ENCODE assay signal across 27 cellular contexts in the genomic region with DNA sequence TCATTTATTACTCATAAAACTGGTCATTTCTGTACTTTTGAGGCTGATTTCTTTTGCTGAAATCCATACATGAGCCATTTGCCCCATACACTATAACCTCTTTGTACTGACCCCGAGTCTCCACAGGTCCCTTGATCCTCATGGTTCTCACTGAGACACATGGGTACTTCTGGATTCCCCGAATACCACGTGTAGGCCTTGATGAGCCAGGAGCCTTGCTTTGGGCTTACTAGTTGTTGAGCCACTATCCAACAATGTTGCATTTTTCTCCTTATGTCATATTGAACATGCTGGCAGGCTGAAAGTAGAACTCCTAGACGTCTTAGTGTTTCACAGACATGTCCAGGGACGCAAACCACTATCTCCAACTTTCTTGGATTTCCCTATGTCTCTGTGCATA. TPM values are rescaled to one million over a fixed set of nuclear protein-coding genes. Genes with fewer than 3 reads are reported as not detected.
DNase-seq lines count a peak whose midpoint lies in the region; ATAC-seq, FAIRE-seq and TF ChIP-seq lines count a peak whose summit lies in the region.
"Had no signal": no experiment of that assay in that cellular context is flagged by ENCODE, and none has a peak within 500 bp of the region (broad histone marks: within the 10 kb centered on the region; RNA-seq: fewer than 3 reads in every experiment).

No MANE protein-coding gene starts in this region.

- no peaks in the 10 kb centered on the region for H3K36me3 ChIP-seq in K562 (ENCODE audit: control insufficient read depth, insufficient read depth, low read length)
- peaks cover 0 to 17% (median 0%) of the 10 kb centered on the region in 3 experiments for H3K36me3 ChIP-seq in naive thymus-derived CD4-positive, alpha-beta T cell (ENCODE audit: control insufficient read depth in 2 of 3, insufficient read depth in 3 of 3, low read length in 3 of 3)
- H3K36me3 ChIP-seq: BLaER1 had no signal

- intact Hi-C loops in natural killer cell (cut with micrococcal nuclease) (loop anchor here (5.0 kb wide), 2 partner anchors 51 to 514 kb away; no protein-coding TSS in a partner anchor), K562 (cut with micrococcal nuclease) (no loop called here)
- intact Hi-C loops in naive thymus-derived CD4-positive, alpha-beta T cell (cut with micrococcal nuclease): loop anchor here (5.0 to 10.0 kb wide), 4 partner anchors 49 to 994 kb away; a partner anchor contains a TSS

- H3K27me3 Mint-ChIP-seq in natural killer cell (ENCODE audit: low read depth in 2 of 2): no peaks in the 10 kb centered on the region
- H3K27me3 Mint-ChIP-seq in natural killer cell treated with Interleukin-12 subunit alpha and Interleukin-12 subunit beta and Interleukin-15 and Interleukin-18, amount 100 ng/mL, for 72 hours: no peaks in the 10 kb centered on the region
- peaks cover 0 to 3% (median 0%) of the 10 kb centered on the region in 5 donors for H3K27me3 Mint-ChIP-seq in naive thymus-derived CD4-positive, alpha-beta T cell

- H2AFZ ChIP-seq in K562 (ENCODE audit: low read depth, low read length): peak overlapping the region; percentile 3
- H2AFZ ChIP-seq: PC-9 had no signal

- no peak overlapping the region for H3K27ac ChIP-seq in K562 (ENCODE audit: extremely low read depth, low read depth, low read length)
- H3K27ac ChIP-seq in naive thymus-derived CD4-positive, alpha-beta T cell (ENCODE audit: low read depth, low read length): no peak overlapping the region
- H3K27ac ChIP-seq: BLaER1, SJSA1 had no signal

- DNase-seq in natural killer cell (no peak), K562 (ENCODE audit: extremely low read depth in 1 of 4, low spot score in 3 of 4) (no peak), NK-92 (lab: John Stamatoyannopoulos, UW; ENCODE audit: unreplicated experiment) (no peak), C1 segment of cervical spinal cord (lab: John Stamatoyannopoulos, UW) (no peak)
- no peak for DNase-seq in natural killer cell treated with Interleukin-12 subunit alpha and Interleukin-12 subunit beta and Interleukin-15 and Interleukin-18, amount 100 ng/mL, for 72 hours (ENCODE audit: low spot score)
- DNase-seq in naive thymus-derived CD4-positive, alpha-beta T cell: no peak
- DNase-seq in effector CD4-positive, alpha-beta T cell: no peak
- DNase-seq: CD8-positive, alpha-beta T cell; DMS 273 treated with DMSO at 0.1 percent for 48 hours; DMS79; EL; GDM1; Kasumi-1; NCI-H1092 treated with DMSO at 0.1 percent for 48 hours; NCI-H1436; NCI-H187; NCI-H446; NCI-H524 treated with DMSO at 0.1 percent for 48 hours; NCI-H774; PC-9; Right ventricle myocardium superior; RPMI8226 had no signal

- H4K20me1 ChIP-seq in K562 (replicated peaks; ENCODE audit: control insufficient read depth, insufficient read depth, low read length): no peaks in the 10 kb centered on the region

- no peak for ATAC-seq in natural killer cell
- no peak for ATAC-seq in natural killer cell treated with Interleukin-12 subunit alpha and Interleukin-12 subunit beta and Interleukin-15 and Interleukin-18, amount 100 ng/mL, for 72 hours
- no peak for ATAC-seq in K562
- no peak for ATAC-seq in naive thymus-derived CD4-positive, alpha-beta T cell
- ATAC-seq in GM19455 (IDR thresholded peaks at IDR 0.05; ENCODE audit: unreplicated experiment): no peak
- ATAC-seq: CD8-positive, alpha-beta T cell; GM12878; HCT116 had no signal

- peaks cover 24% of the 10 kb centered on the region for H3K79me2 ChIP-seq in K562 (ENCODE audit: control insufficient read depth, insufficient read depth, low read length)

- TF ChIP-seq POLR2A in K562 (conservative IDR thresholded peaks at IDR 0.05): no peak

- H3K4me3 Mint-ChIP-seq in natural killer cell: peak overlapping the region; percentile 49
- H3K4me3 Mint-ChIP-seq in natural killer cell treated with Interleukin-12 subunit alpha and Interleukin-12 subunit beta and Interleukin-15 and Interleukin-18, amount 100 ng/mL, for 72 hours: no peak overlapping the region
- H3K4me3 Mint-ChIP-seq in naive thymus-derived CD4-positive, alpha-beta T cell: peak overlapping the region in 1 of 10 donors; percentile 30
- H3K4me3 Mint-ChIP-seq: CD8-positive, alpha-beta T cell had no signal

- CTCF ChIA-PET in K562 (lab: Yijun Ruan, JAX; ENCODE audit: low intra/inter-chr PET ratio): no interaction called here
- CTCF ChIA-PET in naive thymus-derived CD4-positive, alpha-beta T cell (lab: Charles Lee): interaction anchor here (0.6 kb wide), 1 partner anchor 549 kb away, joined by 3 read pairs; no protein-coding TSS in a partner anchor

- H3K9me1 ChIP-seq in K562 (ENCODE audit: control insufficient read depth, insufficient read depth, low read length): no peaks in the 10 kb centered on the region

- TF ChIP-seq CTCF in natural killer cell (IDR thresholded peaks at IDR 0.05) (no peak), K562 (IDR thresholded peaks at IDR 0.05 in 2 of 3, conservative IDR thresholded peaks at IDR 0.05 in 1 of 3; ENCODE audit: insufficient read depth in 2 of 3, low read depth in 1 of 3, low read length in 3 of 3) (no peak)

- in situ Hi-C loops in K562 (cut with MboI): no loop called here

- peaks cover 0 to 10% of the 10 kb centered on the region in 2 experiments; a peak in 3 of 5 replicates for H3K4me1 ChIP-seq in K562 (replicated peaks in 1 of 2; ENCODE audit: control insufficient read depth in 2 of 2, insufficient read depth in 2 of 2, low read length in 2 of 2)
- H3K4me1 ChIP-seq in naive thymus-derived CD4-positive, alpha-beta T cell (ENCODE audit: control insufficient read depth in 2 of 2, insufficient read depth in 2 of 2, low read length in 2 of 2): peaks cover 8 to 11% of the 10 kb centered on the region in 2 donors

- peaks cover 23 to 26% of the 10 kb centered on the region in 2 donors for H3K4me1 Mint-ChIP-seq in natural killer cell
- H3K4me1 Mint-ChIP-seq in natural killer cell treated with Interleukin-12 subunit alpha and Interleukin-12 subunit beta and Interleukin-15 and Interleukin-18, amount 100 ng/mL, for 72 hours (ENCODE audit: low read depth in 2 of 2): peaks cover 15 to 22% of the 10 kb centered on the region in 2 donors
- peaks cover 12 to 32% (median 28%) of the 10 kb centered on the region in 7 donors for H3K4me1 Mint-ChIP-seq in naive thymus-derived CD4-positive, alpha-beta T cell

- no peak for TF ChIP-seq EP300 in K562 (IDR thresholded peaks at IDR 0.05; ENCODE audit: low read length)

- no peaks in the 10 kb centered on the region for H3K27me3 ChIP-seq in K562 (ENCODE audit: control insufficient read depth in 2 of 2, insufficient read depth in 2 of 2, low read length in 2 of 2)
- no peaks in the 10 kb centered on the region for H3K27me3 ChIP-seq in naive thymus-derived CD4-positive, alpha-beta T cell (ENCODE audit: control insufficient read depth in 2 of 2, insufficient read depth in 2 of 2, low read length in 2 of 2)
- H3K27me3 ChIP-seq: BLaER1, SJSA1 had no signal

- H3K9me3 ChIP-seq in K562 (replicated peaks; ENCODE audit: control insufficient read depth, insufficient read depth, low read depth, low read length): no peaks in the 10 kb centered on the region
- H3K9me3 ChIP-seq in naive thymus-derived CD4-positive, alpha-beta T cell (ENCODE audit: control insufficient read depth in 2 of 3, low read length in 3 of 3): no peaks in the 10 kb centered on the region
- H3K9me3 ChIP-seq: BLaER1, SJSA1 had no signal

- FAIRE-seq in K562 (lab: Jason Lieb, UNC): no peak
- FAIRE-seq: GM12878 had no signal

- WGBS in K562 (ENCODE audit: insufficient coverage, low coverage, missing lambda C conversion rate): 76% methylated on average over 5 of the region's 5 CpGs

- no peak overlapping the region for H3K4me2 ChIP-seq in K562 (ENCODE audit: insufficient read depth, low read length)

- no peaks in the 10 kb centered on the region for H3K36me3 Mint-ChIP-seq in natural killer cell
- peaks cover 6% of the 10 kb centered on the region for H3K36me3 Mint-ChIP-seq in natural killer cell treated with Interleukin-12 subunit alpha and Interleukin-12 subunit beta and Interleukin-15 and Interleukin-18, amount 100 ng/mL, for 72 hours
- peaks cover 0 to 8% (median 0%) of the 10 kb centered on the region in 5 donors for H3K36me3 Mint-ChIP-seq in naive thymus-derived CD4-positive, alpha-beta T cell

- no TSS peak for BruUV-seq in K562 (replicated peaks; lab: Mats Ljungman, UMichigan)

- H3K9ac ChIP-seq in K562 (ENCODE audit: insufficient read depth in 1 of 2, low read depth in 2 of 2, low read length in 2 of 2): no peak overlapping the region
- H3K9ac ChIP-seq: BLaER1 had no signal

- H3K27ac Mint-ChIP-seq in natural killer cell: peak overlapping the region; percentile 29 to 93
- peak overlapping the region in 1 of 2 donors; percentile 95 for H3K27ac Mint-ChIP-seq in natural killer cell treated with Interleukin-12 subunit alpha and Interleukin-12 subunit beta and Interleukin-15 and Interleukin-18, amount 100 ng/mL, for 72 hours
- peak overlapping the region in 6 of 9 donors; percentile 52 to 97 (median 78) for H3K27ac Mint-ChIP-seq in naive thymus-derived CD4-positive, alpha-beta T cell

- H3K9me3 Mint-ChIP-seq in natural killer cell: no peaks in the 10 kb centered on the region
- H3K9me3 Mint-ChIP-seq in natural killer cell treated with Interleukin-12 subunit alpha and Interleukin-12 subunit beta and Interleukin-15 and Interleukin-18, amount 100 ng/mL, for 72 hours: no peaks in the 10 kb centered on the region
- peaks cover 0 to 4% (median 0%) of the 10 kb centered on the region in 11 donors for H3K9me3 Mint-ChIP-seq in naive thymus-derived CD4-positive, alpha-beta T cell
- H3K9me3 Mint-ChIP-seq: CD8-positive, alpha-beta T cell had no signal

- POLR2A ChIA-PET in K562 (lab: Yijun Ruan, JAX): interaction anchor here (0.6 to 2.1 kb wide), 2 partner anchors 55 to 128 kb away, joined by 5 read pairs; no protein-coding TSS in a partner anchor
- POLR2A ChIA-PET in naive thymus-derived CD4-positive, alpha-beta T cell (lab: Charles Lee): no interaction called here

- H3K4me3 ChIP-seq in K562: no peak overlapping the region
- H3K4me3 ChIP-seq in naive thymus-derived CD4-positive, alpha-beta T cell (ENCODE audit: low read length): no peak overlapping the region
- H3K4me3 ChIP-seq: BLaER1, GM12878, PC-9, SJSA1 had no signal

- TF ChIP-seq RAD21 in K562 (CRISPR knock-in tag; conservative IDR thresholded peaks at IDR 0.05 in 1 of 2, IDR thresholded peaks at IDR 0.05 in 1 of 2): no peak

RNA-seq across cellular contexts. Expression of a gene that starts 2.4 kb away (rescaled TPM):
- total RNA-seq in natural killer cell (100 to 1,000 TPM; 104 to 110 (median 105) TPM), K562 (2014; rRNA removed) (18.5 and 24.1 TPM in 2 replicates), K562 (2014; rRNA removed; fragmentation: Illumina TruSeq; extraction: Trizol) (23.3 and 26.0 TPM in 2 replicates), K562 (2015; rRNA removed; fragmentation: Illumina TruSeq; extraction: Trizol) (19.6 and 20.5 TPM in 2 replicates), K562 (2021) (39.7 and 40.7 TPM in 2 replicates)
- total RNA-seq in natural killer cell treated with Interleukin-12 subunit alpha and Interleukin-12 subunit beta and Interleukin-15 and Interleukin-18, amount 100 ng/mL, for 72 hours: 10 to 100 TPM; 42.7 to 48.4 TPM
- 50.8 and 180 TPM in 2 replicates for total RNA-seq in K562 (2011; cell fraction: chromatin; rRNA removed; ENCODE audit: low replicate concordance)
- total RNA-seq in K562 (2011; cell fraction: nucleolus; rRNA removed): 23.8 and 31.2 TPM in 2 replicates
- 66.1 and 83.2 TPM in 2 replicates for total RNA-seq in K562 (2011; cell fraction: nucleoplasm; rRNA removed)
- polyA plus RNA-seq in K562 (2011; rRNA removed) (38.3 and 42.0 TPM in 2 replicates), K562 (2014; fragmentation: Illumina TruSeq; extraction: Trizol) (37.0 and 44.5 TPM in 2 replicates), K562 (2014; fragmentation: Nextera tagmentation; extraction: Ambion mirVana) (10 to 100 TPM in 1 of 2 experiments, 1 to 10 TPM in 1; 8.8 to 11.8 TPM), K562 (2014; rRNA removed) (23.1 and 34.9 TPM in 2 replicates)
- 15.8 and 27.3 TPM in 2 replicates for polyA plus RNA-seq in K562 (2011; cell fraction: cytosol; rRNA removed)
- 81.8 and 111 TPM in 2 replicates for polyA plus RNA-seq in K562 (2011; cell fraction: nucleus; rRNA removed)
- polyA plus RNA-seq in K562 (2012): 31.6 and 35.1 TPM in 2 replicates
- 61.7 and 67.6 TPM in 2 replicates for polyA minus RNA-seq in K562 (2011; rRNA and poly(A)+ RNA removed)
- polyA minus RNA-seq in K562 (2011; cell fraction: cytosol; rRNA and poly(A)+ RNA removed): 35.0 and 42.2 TPM in 2 replicates
- polyA minus RNA-seq in K562 (2011; cell fraction: nucleus; rRNA and poly(A)+ RNA removed): 19.4 and 37.9 TPM in 2 replicates
- total RNA-seq in naive thymus-derived CD4-positive, alpha-beta T cell: 10 to 100 TPM; 54.6 to 92.1 (median 85.5) TPM
- polyA plus RNA-seq in naive thymus-derived CD4-positive, alpha-beta T cell: 1 to 10 TPM; 7.7 to 9.0 TPM
